Comparison of ENCODE assay signal across 9 cellular contexts in the genomic region with DNA sequence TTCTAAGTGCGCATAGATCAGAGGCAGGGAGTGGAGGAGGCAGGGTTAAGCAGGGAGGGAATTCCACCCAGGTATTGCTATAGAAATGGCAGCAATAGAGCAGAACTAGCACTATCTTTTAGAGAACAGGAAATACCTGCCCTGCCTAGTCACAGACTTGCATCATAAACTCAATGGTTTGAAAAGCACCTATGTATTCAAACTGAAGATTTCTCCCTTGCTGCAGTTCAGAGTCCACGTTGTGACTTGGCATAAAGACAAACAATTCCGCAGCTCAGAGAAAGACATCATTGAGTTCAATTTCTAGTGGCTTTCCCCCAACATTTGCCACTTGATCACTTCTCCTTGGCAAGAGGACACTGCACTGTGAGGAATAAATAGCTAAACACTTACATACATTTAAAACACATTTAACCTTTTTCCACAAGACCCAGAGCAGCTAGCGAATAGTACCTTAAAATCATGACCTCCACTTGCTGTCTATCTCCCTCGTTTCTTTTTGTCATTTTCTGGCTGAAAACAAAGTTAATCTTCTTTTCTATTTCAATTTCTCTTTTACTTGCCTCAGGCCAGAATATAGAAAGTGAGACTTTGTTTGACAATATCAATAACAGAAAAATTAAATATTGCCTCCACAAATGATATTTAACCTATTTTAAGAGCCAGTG. TPM values are rescaled to one million over a fixed set of nuclear protein-coding genes. Genes with fewer than 3 reads are reported as not detected.
A peak's percentile ranks its signal among the peaks of the same experiment; 100 is the strongest.
DNase-seq lines count a peak whose midpoint lies in the region; ATAC-seq and TF ChIP-seq lines count a peak whose summit lies in the region.
"Had no signal": no experiment of that assay in that cellular context is flagged by ENCODE, and none has a peak within 500 bp of the region (broad histone marks: within the 10 kb centered on the region; RNA-seq: fewer than 3 reads in every experiment).

No MANE protein-coding gene starts in this region.

- no peak for TF ChIP-seq POLR2A in prostate gland (IDR thresholded peaks at IDR 0.05)

- H3K27ac ChIP-seq in left ventricle myocardium inferior (replicated peaks) (peak overlapping the region; percentile 17), prostate gland (no peak overlapping the region), ascending aorta (no peak overlapping the region)
- H3K27ac ChIP-seq: BLaER1 had no signal

- no peak for TF ChIP-seq CTCF in left ventricle myocardium inferior (IDR thresholded peaks at IDR 0.05; ENCODE audit: borderline replicate concordance)
- TF ChIP-seq CTCF in choroid plexus epithelial cell (conservative IDR thresholded peaks at IDR 0.05; ENCODE audit: low read depth, low read length) = no peak
- no peak for TF ChIP-seq CTCF in prostate gland (IDR thresholded peaks at IDR 0.05)
- no peak for TF ChIP-seq CTCF in ascending aorta (IDR thresholded peaks at IDR 0.05)

- ATAC-seq in left ventricle myocardium superior (no peak), HG03442 (IDR thresholded peaks at IDR 0.05; ENCODE audit: unreplicated experiment) (peak; percentile 43)

- H3K27me3 ChIP-seq in left ventricle myocardium inferior (ENCODE audit: low read depth) (no peaks in the 10 kb centered on the region), prostate gland (replicated peaks; ENCODE audit: insufficient read depth) (no peaks in the 10 kb centered on the region), ascending aorta (no peaks in the 10 kb centered on the region)
- H3K27me3 ChIP-seq: BLaER1 had no signal

- intact Hi-C loops in left ventricle myocardium inferior (cut with micrococcal nuclease) (no loop called here), left ventricle myocardium superior (cut with micrococcal nuclease) (no loop called here), prostate gland (cut with DNase I) (no loop called here), ascending aorta (cut with DNase I) (no loop called here)

- H3K9me3 ChIP-seq in left ventricle myocardium inferior (replicated peaks) (no peaks in the 10 kb centered on the region), prostate gland (no peaks in the 10 kb centered on the region), ascending aorta (no peaks in the 10 kb centered on the region)
- H3K9me3 ChIP-seq: BLaER1 had no signal

- DNase-seq in left ventricle myocardium inferior = no peak
- no peak for DNase-seq in left ventricle myocardium superior
- peak; percentile 54 for DNase-seq in choroid plexus epithelial cell (ENCODE audit: low read depth)
- DNase-seq in prostate gland (ENCODE audit: low spot score) = peak; percentile 7
- DNase-seq in ascending aorta (ENCODE audit: low spot score in 2 of 2) = no peak
- DNase-seq in stimulated activated CD4-positive, alpha-beta T cell treated with anti-CD3 and anti-CD28 coated beads, Interleukin-2, amount 100 ng/mL, for 24 hours = no peak
- DNase-seq in T-helper 2 cell = no peak

- H3K4me1 ChIP-seq in left ventricle myocardium inferior (peaks cover 19% of the 10 kb centered on the region), prostate gland (replicated peaks) (no peaks in the 10 kb centered on the region), ascending aorta (no peaks in the 10 kb centered on the region)
- H3K4me1 ChIP-seq: BLaER1 had no signal

- H3K36me3 ChIP-seq in left ventricle myocardium inferior = no peaks in the 10 kb centered on the region
- H3K36me3 ChIP-seq in prostate gland = no peaks in the 10 kb centered on the region
- H3K36me3 ChIP-seq in ascending aorta = no peaks in the 10 kb centered on the region
- H3K36me3 ChIP-seq: BLaER1 had no signal

- H3K4me3 ChIP-seq in left ventricle myocardium inferior = no peak overlapping the region
- no peak overlapping the region for H3K4me3 ChIP-seq in choroid plexus epithelial cell (ENCODE audit: low read depth, low read length)
- H3K4me3 ChIP-seq in prostate gland = no peak overlapping the region
- no peak overlapping the region for H3K4me3 ChIP-seq in ascending aorta
- H3K4me3 ChIP-seq: BLaER1 had no signal

- WGBS in prostate gland = 36% methylated on average over 5 of the region's 5 CpGs

RNA-seq across cellular contexts. Expression of a gene that starts 42.4 kb away (rescaled TPM):
- total RNA-seq in left ventricle myocardium inferior (0.19 TPM), left ventricle myocardium superior (0.20 TPM), prostate gland (1 to 10 TPM; 1.3 to 1.5 TPM), ascending aorta (0.75 TPM)

Comparison
In these comparisons a context has a peak if more than half of its experiments do, and no peak if none do; other contexts are left out.
1. DNase-seq: peak in choroid plexus epithelial cell (single experiment) and prostate gland (single experiment); none in left ventricle myocardium inferior (single experiment), left ventricle myocardium superior (single experiment), ascending aorta (0 of 2), stimulated activated CD4-positive, alpha-beta T cell treated with anti-CD3 and anti-CD28 coated beads, Interleukin-2, amount 100 ng/mL, for 24 hours (0 of 2) and T-helper 2 cell (0 of 5).